9 cellular contexts compared by ENCODE assay signal in the genomic region with DNA sequence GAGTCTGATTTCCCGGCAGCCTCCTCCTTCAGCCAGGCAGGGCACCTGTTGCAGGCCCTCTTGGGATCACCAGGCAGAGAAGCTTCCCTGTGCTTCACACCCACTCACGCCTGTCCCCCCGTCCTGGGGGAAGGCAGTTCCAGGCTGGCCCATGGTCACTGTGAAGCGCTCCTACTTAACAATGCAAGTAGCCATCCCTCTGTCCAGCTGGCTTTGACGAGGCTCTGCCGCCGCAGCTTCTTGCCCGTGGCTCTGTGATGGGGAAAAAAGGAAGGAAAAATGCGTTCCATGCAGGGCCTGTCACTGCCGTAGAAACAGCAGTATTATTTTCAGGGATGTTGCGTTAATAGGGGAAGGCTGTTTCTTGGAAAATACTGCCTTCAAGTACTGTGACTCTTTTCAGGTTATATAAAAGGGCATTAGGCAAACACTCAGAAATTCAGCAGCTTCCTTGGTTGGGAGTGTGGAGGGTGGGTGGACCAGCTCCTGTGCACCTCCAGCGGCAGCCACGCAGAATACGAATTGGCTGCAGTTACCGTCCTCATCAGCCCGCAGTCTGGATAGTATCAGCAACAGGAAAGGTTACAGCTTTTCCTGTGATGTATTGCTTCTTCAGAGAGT.
DNase-seq lines count a peak whose midpoint lies in the region; ATAC-seq, FAIRE-seq and TF ChIP-seq lines count a peak whose summit lies in the region.
"Had no signal": no experiment of that assay in that cellular context is flagged by ENCODE, and none has a peak within 500 bp of the region (broad histone marks: within the 10 kb centered on the region; RNA-seq: fewer than 3 reads in every experiment).

No MANE protein-coding gene starts in this region.

- ATAC-seq in GM21360 (IDR thresholded peaks at IDR 0.05; ENCODE audit: unreplicated experiment) = no peak

- H3T11ph ChIP-seq in H9 (ENCODE audit: low read length) = no peak overlapping the region

- H3K27me3 ChIP-seq in astrocyte (ENCODE audit: insufficient read depth, low read length) (peaks cover 7% of the 10 kb centered on the region), right atrium auricular region (no peaks in the 10 kb centered on the region), H9 (ENCODE audit: insufficient read depth, low read length) (no peaks in the 10 kb centered on the region)

- WGBS in H9 (ENCODE audit: extremely low coverage, insufficient read length, low lambda C conversion rate) = no CpG with 5 or more reads among the region's 16 CpGs

- H3K27me3 Mint-ChIP-seq in astrocyte (ENCODE audit: low read depth, unreplicated experiment) (peaks cover 70% of the 10 kb centered on the region), H9 (ENCODE audit: low read depth) (no peaks in the 10 kb centered on the region; the same call in none of the 2 replicates)

- H3K4me3 ChIP-seq in astrocyte (ENCODE audit: insufficient read depth, low read depth, low read length) (no peak overlapping the region), right atrium auricular region (no peak overlapping the region)

- H3K14ac ChIP-seq in H9 (ENCODE audit: insufficient read depth, low read length) = no peak overlapping the region

- H4K5ac ChIP-seq in H9 (ENCODE audit: insufficient read length, low read depth, low read length) = no peak overlapping the region

- no peaks in the 10 kb centered on the region for H3K23me2 ChIP-seq in H9 (ENCODE audit: insufficient read length, low read depth, low read length, poor library complexity, severe bottlenecking)

- no peak overlapping the region for H2BK15ac ChIP-seq in H9 (ENCODE audit: low read depth, low read length)

- TF ChIP-seq CTCF in astrocyte (IDR thresholded peaks at IDR 0.05; ENCODE audit: insufficient read depth, low read depth, low read length) (peak; percentile 45), right atrium auricular region (IDR thresholded peaks at IDR 0.05) (peak in 1 of 2 donors; percentile 52), H9 (conservative IDR thresholded peaks at IDR 0.05) (no peak)

- H3K79me2 ChIP-seq in astrocyte (ENCODE audit: insufficient read depth, low read length) (no peaks in the 10 kb centered on the region), H9 (ENCODE audit: insufficient read depth, low read length) (no peaks in the 10 kb centered on the region)

- DNase-seq in DMS153 treated with DMSO at 0.1 percent for 48 hours (lab: John Stamatoyannopoulos, UW; ENCODE audit: unreplicated experiment) (peak; percentile 77), astrocyte (ENCODE audit: low read depth) (peak; percentile 43), right atrium auricular region (ENCODE audit: low spot score) (peak; percentile 85), pulmonary artery endothelial cell (ENCODE audit: low read depth, low spot score) (peak; percentile 8), D341Med (ENCODE audit: low spot score) (no peak), H9 (no peak), NCI-H748 treated with DMSO at 0.1 percent for 48 hours (lab: John Stamatoyannopoulos, UW) (no peak)
- DNase-seq: activated B cell treated with CpG ODN at 0.5 μM for 24 hours had no signal

- H3K56ac ChIP-seq in H9 (ENCODE audit: insufficient read length, low read depth, low read length) = no peak overlapping the region

- H3K4me2 ChIP-seq in astrocyte (ENCODE audit: low read length) (peak overlapping the region; percentile 25), H9 (ENCODE audit: insufficient read depth, insufficient read length, low read length) (no peak overlapping the region)

- FAIRE-seq in astrocyte (lab: Jason Lieb, UNC) = no peak

- no peak overlapping the region for H3K27ac ChIP-seq in astrocyte (ENCODE audit: low read depth, low read length)
- H3K27ac ChIP-seq in right atrium auricular region = peak overlapping the region; percentile 76 to 83
- H3K27ac ChIP-seq in H9 (ENCODE audit: insufficient read length, low read depth, low read length) = no peak overlapping the region

- no peaks in the 10 kb centered on the region for H3K36me3 ChIP-seq in astrocyte (ENCODE audit: insufficient read depth, low read length)
- H3K36me3 ChIP-seq in right atrium auricular region = no peaks in the 10 kb centered on the region

- H3K79me1 ChIP-seq in H9 (ENCODE audit: insufficient read depth, low read depth, low read length, poor library complexity, severe bottlenecking) = no peaks in the 10 kb centered on the region

- H3K9me3 Mint-ChIP-seq in astrocyte (ENCODE audit: unreplicated experiment) (peaks cover 4% of the 10 kb centered on the region), H9 (peaks cover under 1 to 3% of the 10 kb centered on the region in 2 experiments; a peak in 2 of 5 replicates)
- H3K9me3 Mint-ChIP-seq: activated B cell treated with CpG ODN at 0.5 μM for 24 hours had no signal

- H4K20me1 ChIP-seq in astrocyte (ENCODE audit: insufficient read depth, low read length) (peaks cover 3% of the 10 kb centered on the region), H9 (ENCODE audit: control insufficient read depth, insufficient read depth, insufficient read length) (no peaks in the 10 kb centered on the region)

- no peak overlapping the region for H4K8ac ChIP-seq in H9 (replicated peaks; ENCODE audit: insufficient read length, low read depth, low read length)

- H3K4me1 ChIP-seq in astrocyte (ENCODE audit: insufficient read depth, low read length) (no peaks in the 10 kb centered on the region), right atrium auricular region (peaks cover 0 to 39% of the 10 kb centered on the region in 2 donors), H9 (ENCODE audit: insufficient read depth, low read length) (no peaks in the 10 kb centered on the region; the same call in 1 of the 2 replicates)

- H3K4ac ChIP-seq in H9 (ENCODE audit: low read depth, low read length) = no peak overlapping the region

- no peak overlapping the region for H3K18ac ChIP-seq in H9 (ENCODE audit: insufficient read length, low read depth, low read length)

- no peak overlapping the region for H3K23ac ChIP-seq in H9 (ENCODE audit: insufficient read length, low read depth, low read length)

- H2BK12ac ChIP-seq in H9 (ENCODE audit: insufficient read length, low read depth, low read length) = no peak overlapping the region

- H3K4me3 Mint-ChIP-seq in astrocyte (ENCODE audit: unreplicated experiment) (no peak overlapping the region), H9 (no peak overlapping the region)
- H3K4me3 Mint-ChIP-seq: activated B cell treated with CpG ODN at 0.5 μM for 24 hours had no signal

- H3K27ac Mint-ChIP-seq in astrocyte (ENCODE audit: unreplicated experiment) = no peak overlapping the region
- H3K27ac Mint-ChIP-seq in H9 = peak overlapping the region in 1 of 3 experiments; percentile 21; a peak in 1 of 7 replicates
- H3K27ac Mint-ChIP-seq: activated B cell treated with CpG ODN at 0.5 μM for 24 hours had no signal

- no peak overlapping the region for H2BK5ac ChIP-seq in H9 (ENCODE audit: insufficient read length, low read length)

- peaks cover 3% of the 10 kb centered on the region for H3K36me3 Mint-ChIP-seq in astrocyte (ENCODE audit: low read depth, unreplicated experiment)
- H3K36me3 Mint-ChIP-seq in H9 (ENCODE audit: insufficient read depth in 1 of 3, low read depth in 3 of 3) = peaks cover 0 to 9% (median under 1%) of the 10 kb centered on the region in 3 experiments; a peak in 1 of 7 replicates

- H2AFZ ChIP-seq in astrocyte (ENCODE audit: low read depth, low read length) (no peak overlapping the region), H9 (ENCODE audit: low read length) (no peak overlapping the region)

- no peaks in the 10 kb centered on the region for H3K9me3 ChIP-seq in astrocyte (ENCODE audit: insufficient read depth, low read depth, low read length)
- H3K9me3 ChIP-seq in right atrium auricular region = peaks cover 0 to 2% of the 10 kb centered on the region in 2 donors
- H3K9me3 ChIP-seq in H9 (ENCODE audit: control insufficient read depth, low read depth, low read length) = no peaks in the 10 kb centered on the region

- no peak overlapping the region for H3K9ac ChIP-seq in astrocyte (ENCODE audit: low read length)
- H3K9ac ChIP-seq in H9 (ENCODE audit: extremely low read depth, insufficient read length, low read length) = no peak overlapping the region

- H2BK120ac ChIP-seq in H9 (ENCODE audit: low read depth, low read length, poor library complexity, severe bottlenecking) = no peak overlapping the region

- no peak overlapping the region for H2BK20ac ChIP-seq in H9 (ENCODE audit: low read depth, low read length, poor library complexity, severe bottlenecking)

- no peak overlapping the region for H2AK5ac ChIP-seq in H9 (ENCODE audit: insufficient read length, low read length)

- no peak overlapping the region for H4K91ac ChIP-seq in H9 (ENCODE audit: insufficient read length, low read depth, low read length)

- H3K4me1 Mint-ChIP-seq in astrocyte (ENCODE audit: low read depth, unreplicated experiment) (peaks cover 9% of the 10 kb centered on the region), H9 (peaks cover 32 to 39% of the 10 kb centered on the region in 2 experiments)

Comparison
In these comparisons a context has a peak if more than half of its experiments do, and no peak if none do; other contexts are left out.
1. DNase-seq: peak in DMS153 treated with DMSO at 0.1 percent for 48 hours (single experiment), astrocyte (single experiment), right atrium auricular region (single experiment) and pulmonary artery endothelial cell (single experiment); none in D341Med (single experiment), H9 (single experiment) and NCI-H748 treated with DMSO at 0.1 percent for 48 hours (single experiment).
2. H3K27ac ChIP-seq: peak in right atrium auricular region (2 of 2); none in astrocyte (single experiment) and H9 (single experiment).